8 cellular contexts compared by ENCODE assay signal in genomic region chr6:11251553-11252358, GRCh38. TPM values are rescaled to one million over a fixed set of nuclear protein-coding genes. Genes with fewer than 3 reads are reported as not detected.
DNase-seq lines count a peak whose midpoint lies in the region; ATAC-seq, FAIRE-seq and TF ChIP-seq lines count a peak whose summit lies in the region.

No MANE protein-coding gene starts in this region.

- H3K4me3 Mint-ChIP-seq in H9, result no peak overlapping the region

- H3K27ac ChIP-seq in endothelial cell of umbilical vein (ENCODE audit: insufficient read depth, low read depth, low read length) (peak overlapping the region; percentile 57), mesodermal cell (ENCODE audit: low read depth, low read length, severe bottlenecking) (peak overlapping the region; percentile 49), thoracic aorta (peak overlapping the region; percentile 80 to 85), H9 (ENCODE audit: insufficient read length, low read depth, low read length) (no peak overlapping the region)

- H3K79me2 ChIP-seq in endothelial cell of umbilical vein (ENCODE audit: control insufficient read depth, insufficient read depth, low read length), result no peaks in the 10 kb centered on the region
- no peaks in the 10 kb centered on the region for H3K79me2 ChIP-seq in H9 (ENCODE audit: insufficient read depth, low read length)

- POLR2A ChIA-PET in endothelial cell of umbilical vein (lab: Charles Lee), result interaction anchor here (1.0 to 1.9 kb wide), 2 partner anchors 16 to 20 kb away, joined by 3 to 11 read pairs; partner anchors contain the start of gene NEDD9

- TF ChIP-seq CTCF in endothelial cell of umbilical vein (IDR thresholded peaks at IDR 0.05; ENCODE audit: extremely low read depth in 1 of 2, insufficient read depth in 1 of 2, low read depth in 1 of 2, low read length in 2 of 2) (no peak), thoracic aorta (IDR thresholded peaks at IDR 0.05) (no peak), H9 (conservative IDR thresholded peaks at IDR 0.05) (no peak)

- H2BK5ac ChIP-seq in H9 (ENCODE audit: insufficient read length, low read length), result no peak overlapping the region

- no peak overlapping the region for H4K8ac ChIP-seq in H9 (replicated peaks; ENCODE audit: insufficient read length, low read depth, low read length)

- peaks cover 22% of the 10 kb centered on the region for H3K4me1 ChIP-seq in endothelial cell of umbilical vein (ENCODE audit: control insufficient read depth, extremely low read depth, insufficient read depth, low read length)
- H3K4me1 ChIP-seq in mesodermal cell (ENCODE audit: control insufficient read depth, insufficient read depth, low read length, poor library complexity, severe bottlenecking), result peaks cover 20% of the 10 kb centered on the region
- H3K4me1 ChIP-seq in thoracic aorta (ENCODE audit: control insufficient read depth in 1 of 2, low read depth in 2 of 2), result peaks cover 22 to 42% of the 10 kb centered on the region in 2 donors
- H3K4me1 ChIP-seq in H9 (ENCODE audit: insufficient read depth, low read length), result 0 out of 2 replicates have a peak, but pooled peaks cover 2% of the 10 kb centered on the region

- no peak overlapping the region for H3K18ac ChIP-seq in H9 (ENCODE audit: insufficient read length, low read depth, low read length)

- H3T11ph ChIP-seq in H9 (ENCODE audit: low read length), result no peak overlapping the region

- H3K14ac ChIP-seq in H9 (ENCODE audit: insufficient read depth, low read length), result no peak overlapping the region

- BruUV-seq in endothelial cell of umbilical vein (replicated peaks; lab: Mats Ljungman, UMichigan), result no TSS peak

- H3K23me2 ChIP-seq in H9 (ENCODE audit: insufficient read length, low read depth, low read length, poor library complexity, severe bottlenecking), result no peaks in the 10 kb centered on the region

- TF ChIP-seq POLR2A in endothelial cell of umbilical vein (IDR thresholded peaks at IDR 0.05; ENCODE audit: low read depth, low read length), result no peak

- no peak overlapping the region for H3K56ac ChIP-seq in H9 (ENCODE audit: insufficient read length, low read depth, low read length)

- intact Hi-C loops in endothelial cell of umbilical vein (cut with micrococcal nuclease), result loop anchor here (1.0 kb wide), 1 partner anchor 67 kb away; no protein-coding TSS in a partner anchor

- H3K36me3 ChIP-seq in endothelial cell of umbilical vein (ENCODE audit: control insufficient read depth in 2 of 2, extremely low read depth in 1 of 2, insufficient read depth in 2 of 2, low read length in 2 of 2), result no peaks in the 10 kb centered on the region
- no peaks in the 10 kb centered on the region for H3K36me3 ChIP-seq in mesodermal cell (ENCODE audit: control insufficient read depth, insufficient read depth, low read length)
- H3K36me3 ChIP-seq in thoracic aorta, result no peaks in the 10 kb centered on the region

- H3K23ac ChIP-seq in H9 (ENCODE audit: insufficient read length, low read depth, low read length), result no peak overlapping the region

- no peak overlapping the region for H3K4me3 ChIP-seq in endothelial cell of umbilical vein (replicated peaks in 1 of 3; ENCODE audit: insufficient read depth in 1 of 3, low read depth in 1 of 3, low read length in 3 of 3)
- H3K4me3 ChIP-seq in mesodermal cell (ENCODE audit: extremely low read depth, insufficient read depth, low read length, poor library complexity, severe bottlenecking), result no peak overlapping the region
- no peak overlapping the region for H3K4me3 ChIP-seq in thoracic aorta

- no peaks in the 10 kb centered on the region for H3K79me1 ChIP-seq in H9 (ENCODE audit: insufficient read depth, low read depth, low read length, poor library complexity, severe bottlenecking)

- H3K9me3 ChIP-seq in endothelial cell of umbilical vein (replicated peaks; ENCODE audit: control insufficient read depth, insufficient read depth, low read length), result no peaks in the 10 kb centered on the region
- no peaks in the 10 kb centered on the region for H3K9me3 ChIP-seq in mesodermal cell (ENCODE audit: control insufficient read depth, low read length)
- H3K9me3 ChIP-seq in thoracic aorta, result no peaks in the 10 kb centered on the region
- no peaks in the 10 kb centered on the region for H3K9me3 ChIP-seq in H9 (ENCODE audit: control insufficient read depth, low read depth, low read length)

- H2BK12ac ChIP-seq in H9 (ENCODE audit: insufficient read length, low read depth, low read length), result no peak overlapping the region

- H2BK120ac ChIP-seq in H9 (ENCODE audit: low read depth, low read length, poor library complexity, severe bottlenecking), result no peak overlapping the region

- ATAC-seq in thoracic aorta (ENCODE audit: insufficient number of reproducible peaks, low FRiP score, low read depth) (peak; percentile 84), HG03135 (IDR thresholded peaks at IDR 0.05; ENCODE audit: unreplicated experiment) (no peak), GM18502 (IDR thresholded peaks at IDR 0.05; ENCODE audit: poor library complexity, unreplicated experiment) (no peak)

- peaks cover 7 to 11% of the 10 kb centered on the region in 2 experiments for H3K4me1 Mint-ChIP-seq in H9

- no peak overlapping the region for H2AK5ac ChIP-seq in H9 (ENCODE audit: insufficient read length, low read length)

- H3K4me2 ChIP-seq in endothelial cell of umbilical vein (ENCODE audit: insufficient read depth, low read length) (peak overlapping the region; percentile 33), H9 (ENCODE audit: insufficient read depth, insufficient read length, low read length) (no peak overlapping the region)

- FAIRE-seq in endothelial cell of umbilical vein (lab: Jason Lieb, UNC), result peak; percentile 87

- H4K91ac ChIP-seq in H9 (ENCODE audit: insufficient read length, low read depth, low read length), result no peak overlapping the region

- H3K9me1 ChIP-seq in endothelial cell of umbilical vein (replicated peaks; ENCODE audit: control insufficient read depth, extremely low read depth, insufficient read depth, low read length), result no peaks in the 10 kb centered on the region

- peaks cover 2 to 4% (median 3%) of the 10 kb centered on the region in 3 experiments; a peak in 5 of 7 replicates for H3K36me3 Mint-ChIP-seq in H9 (ENCODE audit: insufficient read depth in 1 of 3, low read depth in 3 of 3)

- no peak overlapping the region for H2BK15ac ChIP-seq in H9 (ENCODE audit: low read depth, low read length)

- H2BK20ac ChIP-seq in H9 (ENCODE audit: low read depth, low read length, poor library complexity, severe bottlenecking), result no peak overlapping the region

- H4K20me1 ChIP-seq in endothelial cell of umbilical vein (replicated peaks; ENCODE audit: control insufficient read depth, extremely low read depth, insufficient read depth, low read length) (no peaks in the 10 kb centered on the region), H9 (ENCODE audit: control insufficient read depth, insufficient read depth, insufficient read length) (no peaks in the 10 kb centered on the region)

- H3K27me3 Mint-ChIP-seq in H9 (ENCODE audit: low read depth), result no peaks in the 10 kb centered on the region; the same call in 1 of the 2 replicates

- peak overlapping the region; percentile 15 for H2AFZ ChIP-seq in endothelial cell of umbilical vein (ENCODE audit: low read depth, low read length)
- no peak overlapping the region for H2AFZ ChIP-seq in H9 (ENCODE audit: low read length)

- H3K9me3 Mint-ChIP-seq in H9, result peaks cover 6 to 8% of the 10 kb centered on the region in 2 experiments; a peak in 4 of 5 replicates

- H3K9ac ChIP-seq in endothelial cell of umbilical vein (replicated peaks; ENCODE audit: extremely low read depth, insufficient read depth, low read length) (peak overlapping the region; percentile 29), H9 (ENCODE audit: extremely low read depth, insufficient read length, low read length) (no peak overlapping the region)

- peak overlapping the region in 1 of 3 experiments; percentile 41; a peak in 1 of 7 replicates for H3K27ac Mint-ChIP-seq in H9

- H4K5ac ChIP-seq in H9 (ENCODE audit: insufficient read length, low read depth, low read length), result no peak overlapping the region

- dilution Hi-C loops in endothelial cell of umbilical vein (cut with MboI; ENCODE audit: extremely low pct_ligation_motif_present, low sequenced_read_pairs), result no loop called here

- WGBS in mesodermal cell (ENCODE audit: insufficient coverage in 2 of 2), 2 experiments, result 90 to 96% methylated on average over 5 to 7 of the region's 7 CpGs
- WGBS in H9 (ENCODE audit: extremely low coverage, insufficient read length, low lambda C conversion rate), result no CpG with 5 or more reads among the region's 7 CpGs

- DNase-seq in NCI-H2227 treated with DMSO at 0.1 percent for 48 hours (lab: John Stamatoyannopoulos, UW) (peak; percentile 22), endothelial cell of umbilical vein (ENCODE audit: low read depth, low spot score) (peak; percentile 92), thoracic aorta (ENCODE audit: low spot score) (peak; percentile 65), H9 (no peak)
- no peak for DNase-seq in activated effector memory CD4-positive, alpha-beta T cell treated with Interleukin-2 at 50 U/mL for 16 hours

- H3K27me3 ChIP-seq in endothelial cell of umbilical vein (ENCODE audit: control insufficient read depth in 2 of 2, insufficient read depth in 2 of 2, low read length in 2 of 2), result no peaks in the 10 kb centered on the region
- H3K27me3 ChIP-seq in thoracic aorta (replicated peaks; ENCODE audit: insufficient read depth), result no peaks in the 10 kb centered on the region
- no peaks in the 10 kb centered on the region for H3K27me3 ChIP-seq in H9 (ENCODE audit: insufficient read depth, low read length)

- CTCF ChIA-PET in endothelial cell of umbilical vein (lab: Charles Lee), result interaction anchor here (1.0 to 2.3 kb wide), 8 partner anchors 10 to 245 kb away, joined by 3 to 16 read pairs (median 4); partner anchors contain the start of gene NEDD9

- no peak overlapping the region for H3K4ac ChIP-seq in H9 (ENCODE audit: low read depth, low read length)

TF ChIP-seq in endothelial cell of umbilical vein, 7 proteins besides CTCF, POLR2A, EP300 and RAD21:
- TF ChIP-seq FOS (IDR thresholded peaks at IDR 0.05; ENCODE audit: borderline replicate concordance, insufficient read depth, low read length), result peak; percentile 48
- TF ChIP-seq MAX (IDR thresholded peaks at IDR 0.05; ENCODE audit: insufficient read depth, insufficient read length), result no peak

RNA-seq across cellular contexts. Expression of gene NEDD9, which starts 19.3 kb away (rescaled TPM):
- 55.2 and 73.0 TPM in 2 replicates for total RNA-seq in endothelial cell of umbilical vein
- 61.0 and 69.8 TPM in 2 replicates for polyA plus RNA-seq in endothelial cell of umbilical vein
- 50.2 and 54.6 TPM in 2 replicates for polyA plus RNA-seq in endothelial cell of umbilical vein (2011; cell fraction: cytosol; rRNA removed)
- 129 and 134 TPM in 2 replicates for polyA plus RNA-seq in endothelial cell of umbilical vein (2011; cell fraction: nucleus; rRNA removed)
- polyA plus RNA-seq in endothelial cell of umbilical vein (2012), result 41.1 and 43.9 TPM in 2 replicates
- 132 and 144 TPM in 2 replicates for polyA minus RNA-seq in endothelial cell of umbilical vein
- polyA minus RNA-seq in endothelial cell of umbilical vein (2011; cell fraction: cytosol; rRNA and poly(A)+ RNA removed), result 3.8 TPM
- polyA minus RNA-seq in endothelial cell of umbilical vein (2011; cell fraction: nucleus; rRNA and poly(A)+ RNA removed), result 133 and 155 TPM in 2 replicates
- 16.7 TPM for polyA plus RNA-seq in mesodermal cell (2013, experiment 1 of 2)
- 16.1 TPM for polyA plus RNA-seq in mesodermal cell (2013, experiment 2 of 2)
- total RNA-seq in thoracic aorta, result 100 to 1,000 TPM; 122 to 181 TPM
- total RNA-seq in H9 (2021), result 5.5 and 5.8 TPM in 2 replicates

Comparison
In these comparisons a context has a peak if more than half of its experiments do, and no peak if none do; other contexts are left out.
1. DNase-seq: peak in NCI-H2227 treated with DMSO at 0.1 percent for 48 hours (single experiment), endothelial cell of umbilical vein (single experiment) and thoracic aorta (single experiment); none in activated effector memory CD4-positive, alpha-beta T cell treated with Interleukin-2 at 50 U/mL for 16 hours (single experiment) and H9 (single experiment).